ENCODE assay signal across 8 cellular contexts in genomic region chr5:139711067-139711851, GRCh38.
DNase-seq lines count a peak whose midpoint lies in the region; ATAC-seq, FAIRE-seq and TF ChIP-seq lines count a peak whose summit lies in the region.

No MANE protein-coding gene starts in this region.

- CTCF ChIA-PET in activated naive CD4-positive, alpha-beta T cell treated with anti-CD3 and anti-CD28 coated beads for 36 hours (lab: Charles Lee) = interaction anchor here (0.6 to 2.5 kb wide), 18 partner anchors 10 to 264 kb away, joined by 3 to 12 read pairs (median 4); partner anchors contain the start of genes CXXC5 and UBE2D2

- DNase-seq in DND-41 (peak; percentile 92), RCC 7860 (ENCODE audit: low spot score) (peak; percentile 74), glutamatergic neuron (peak; percentile 77), pancreas (peak in 4 of 6 donors; percentile 48 to 76 (median 58)), vagina (ENCODE audit: extremely low spot score in 2 of 2) (no peak), DMS114 treated with DMSO at 0.1 percent for 48 hours (lab: John Stamatoyannopoulos, UW; ENCODE audit: unreplicated experiment) (no peak)
- peak; percentile 66 for DNase-seq in activated naive CD4-positive, alpha-beta T cell treated with anti-CD3 and anti-CD28 coated beads for 36 hours

- peaks cover 2% of the 10 kb centered on the region for H3K27me3 Mint-ChIP-seq in activated naive CD4-positive, alpha-beta T cell treated with anti-CD3 and anti-CD28 coated beads for 36 hours (ENCODE audit: low read depth)
- peaks cover 13% of the 10 kb centered on the region for H3K27me3 Mint-ChIP-seq in glutamatergic neuron (ENCODE audit: unreplicated experiment)

- H2AFZ ChIP-seq in DND-41 (ENCODE audit: low read depth, low read length) = peak overlapping the region; percentile 70

- H3K9me3 ChIP-seq in DND-41 (ENCODE audit: insufficient read depth, low read length, severe bottlenecking) (no peaks in the 10 kb centered on the region), pancreas (no peaks in the 10 kb centered on the region), vagina (no peaks in the 10 kb centered on the region)

- no peaks in the 10 kb centered on the region for H3K27me3 ChIP-seq in DND-41 (ENCODE audit: insufficient read depth, low read length, poor library complexity)
- no peaks in the 10 kb centered on the region for H3K27me3 ChIP-seq in pancreas
- no peaks in the 10 kb centered on the region for H3K27me3 ChIP-seq in vagina

- ATAC-seq in DND-41 (ENCODE audit: insufficient read depth, low read depth) (peak; percentile 60), HG03196 (IDR thresholded peaks at IDR 0.05; ENCODE audit: unreplicated experiment) (peak; percentile 42), pancreas (peak; percentile 24 to 57 (median 34))

- H3K4me3 ChIP-seq in DND-41 (ENCODE audit: low read depth in 1 of 2, low read length in 2 of 2) (peak overlapping the region; percentile 35 to 52; a peak in 3 of 4 replicates), pancreas (peak overlapping the region; percentile 11 to 56 (median 34)), vagina (peak overlapping the region; percentile 41 to 61)

- WGBS in pancreas, 2 donors = 2% methylated on average over 60 to 65 of the region's 65 CpGs

- TF ChIP-seq POLR2A in vagina (IDR thresholded peaks at IDR 0.05) = no peak

- H3K36me3 ChIP-seq in DND-41 (ENCODE audit: insufficient read depth, low read length) = no peaks in the 10 kb centered on the region
- no peaks in the 10 kb centered on the region for H3K36me3 ChIP-seq in pancreas
- H3K36me3 ChIP-seq in vagina = no peaks in the 10 kb centered on the region

- no peaks in the 10 kb centered on the region for H3K9me3 Mint-ChIP-seq in activated naive CD4-positive, alpha-beta T cell treated with anti-CD3 and anti-CD28 coated beads for 36 hours
- peaks cover 23% of the 10 kb centered on the region for H3K9me3 Mint-ChIP-seq in glutamatergic neuron (ENCODE audit: unreplicated experiment)

- peak overlapping the region; percentile 57 for H3K9ac ChIP-seq in DND-41 (ENCODE audit: low read depth, low read length)

- H4K20me1 ChIP-seq in DND-41 (ENCODE audit: insufficient read depth, low read length) = no peaks in the 10 kb centered on the region

- intact Hi-C loops in activated naive CD4-positive, alpha-beta T cell treated with anti-CD3 and anti-CD28 coated beads for 36 hours (cut with micrococcal nuclease) = loop anchor here (1.0 to 5.0 kb wide), 4 partner anchors 36 to 134 kb away; no protein-coding TSS in a partner anchor
- intact Hi-C loops in pancreas (cut with DNase I) = no loop called here
- intact Hi-C loops in vagina (cut with DNase I) = no loop called here

- peaks cover 10% of the 10 kb centered on the region for H3K4me1 Mint-ChIP-seq in activated naive CD4-positive, alpha-beta T cell treated with anti-CD3 and anti-CD28 coated beads for 36 hours (ENCODE audit: low read depth)
- peaks cover 19% of the 10 kb centered on the region for H3K4me1 Mint-ChIP-seq in glutamatergic neuron (ENCODE audit: low read depth, unreplicated experiment)

- peak overlapping the region; percentile 62 for H3K4me3 Mint-ChIP-seq in activated naive CD4-positive, alpha-beta T cell treated with anti-CD3 and anti-CD28 coated beads for 36 hours
- peak overlapping the region; percentile 80 for H3K4me3 Mint-ChIP-seq in glutamatergic neuron (ENCODE audit: unreplicated experiment)

- H3K36me3 Mint-ChIP-seq in activated naive CD4-positive, alpha-beta T cell treated with anti-CD3 and anti-CD28 coated beads for 36 hours (ENCODE audit: low read depth) = no peaks in the 10 kb centered on the region
- H3K36me3 Mint-ChIP-seq in glutamatergic neuron (ENCODE audit: unreplicated experiment) = no peaks in the 10 kb centered on the region

- peaks cover 62% of the 10 kb centered on the region for H3K4me1 ChIP-seq in DND-41 (ENCODE audit: insufficient read depth, low read length)
- H3K4me1 ChIP-seq in pancreas = peaks cover 3 to 4% (median 4%) of the 10 kb centered on the region in 3 donors
- H3K4me1 ChIP-seq in vagina = peaks cover 39% of the 10 kb centered on the region

- H3K4me2 ChIP-seq in DND-41 (ENCODE audit: insufficient read depth, low read length) = peak overlapping the region; percentile 66

- H3K79me2 ChIP-seq in DND-41 (ENCODE audit: insufficient read depth, low read length) = peaks cover 5% of the 10 kb centered on the region; the same call in 1 of the 2 replicates

- H3K27ac Mint-ChIP-seq in activated naive CD4-positive, alpha-beta T cell treated with anti-CD3 and anti-CD28 coated beads for 36 hours = no peak overlapping the region
- H3K27ac Mint-ChIP-seq in glutamatergic neuron (ENCODE audit: unreplicated experiment) = no peak overlapping the region

- FAIRE-seq in RCC 7860 (lab: Jason Lieb, UNC) (no peak), pancreas (lab: Jason Lieb, UNC) (no peak)

- H3K27ac ChIP-seq in DND-41 (ENCODE audit: low read length) (peak overlapping the region; percentile 82), pancreas (no peak overlapping the region), vagina (peak overlapping the region; percentile 31)

- TF ChIP-seq CTCF in DND-41 (IDR thresholded peaks at IDR 0.05; ENCODE audit: borderline replicate concordance, extremely low read depth, low read length, poor library complexity, severe bottlenecking) (peak; percentile 79), glutamatergic neuron (IDR thresholded peaks at IDR 0.05; ENCODE audit: partially characterized antibody, unreplicated experiment) (no peak), pancreas (IDR thresholded peaks at IDR 0.05) (no peak), vagina (IDR thresholded peaks at IDR 0.05) (no peak)

Comparison
In these comparisons a context has a peak if more than half of its experiments do, and no peak if none do; other contexts are left out.
1. DNase-seq: peak in DND-41 (single experiment), RCC 7860 (single experiment), activated naive CD4-positive, alpha-beta T cell treated with anti-CD3 and anti-CD28 coated beads for 36 hours (single experiment), glutamatergic neuron (single experiment) and pancreas (4 of 6); none in vagina (0 of 2) and DMS114 treated with DMSO at 0.1 percent for 48 hours (single experiment).
2. H3K27ac ChIP-seq: peak in DND-41 (single experiment) and vagina (single experiment); none in pancreas (0 of 4).
3. Peak in every context shown above with its lines, with median percentiles within 50 percentile points of each other: ATAC-seq and H3K4me3 ChIP-seq.